Comparison of ENCODE assay signal across 15 cellular contexts in genomic region chr1:244106837-244107491, GRCh38.
"Had no signal": no experiment of that assay in that cellular context is flagged by ENCODE, and none has a peak within 500 bp of the region (broad histone marks: within the 10 kb centered on the region; RNA-seq: fewer than 3 reads in every experiment).

No MANE protein-coding gene starts in this region.

- H3K36me3 ChIP-seq: spleen had no signal

- DNase-seq: activated B cell treated with CpG ODN at 0.5 μM for 24 hours; activated CD4-positive, alpha-beta T cell treated with anti-CD3 and anti-CD28 coated beads, Interleukin-2, amount 50 U/mL, for 1 hour; activated T-cell treated with anti-CD3 and anti-CD28 coated beads for 4 hours; body of pancreas; dermis blood vessel endothelial cell; endodermal cell; naive B cell; nucleus accumbens; right cardiac atrium; spleen; stimulated activated CD4-positive, alpha-beta T cell treated with anti-CD3 and anti-CD28 coated beads, Interleukin-1b, Interleukin-23, amount 100 ng/mL, for 48 hours; stimulated activated naive B cell treated with anti-CD40 and anti-IgM and Interleukin-4, amounts not matched to agents 10 μg/mL and 1 μg/mL and 100 μg/mL, for 72 hours; substantia nigra had no signal

- ATAC-seq: body of pancreas; right cardiac atrium; stimulated activated naive B cell treated with anti-CD40 and anti-IgM and Interleukin-4, amounts not matched to agents 10 μg/mL and 1 μg/mL and 100 μg/mL, for 72 hours had no signal

- H3K9me3 ChIP-seq: body of pancreas, spleen had no signal

- H3K4me1 ChIP-seq: spleen had no signal

- H3K27ac Mint-ChIP-seq: activated B cell treated with CpG ODN at 0.5 μM for 24 hours; activated naive CD4-positive, alpha-beta T cell treated with anti-CD3 and anti-CD28 coated beads, Interleukin-2, amount 50 U/mL, for 24 hours; endodermal cell; stimulated activated naive B cell treated with anti-CD40 and anti-IgM and Interleukin-4, amounts not matched to agents 10 μg/mL and 1 μg/mL and 100 μg/mL, for 72 hours; type B pancreatic cell had no signal

- H3K4me3 ChIP-seq: body of pancreas, spleen had no signal

- H3K4me3 Mint-ChIP-seq: activated B cell treated with CpG ODN at 0.5 μM for 24 hours; activated naive CD4-positive, alpha-beta T cell treated with anti-CD3 and anti-CD28 coated beads, Interleukin-2, amount 50 U/mL, for 24 hours; endodermal cell; naive B cell; stimulated activated naive B cell treated with anti-CD40 and anti-IgM and Interleukin-4, amounts not matched to agents 10 μg/mL and 1 μg/mL and 100 μg/mL, for 72 hours; type B pancreatic cell had no signal

- H3K36me3 Mint-ChIP-seq: activated naive CD4-positive, alpha-beta T cell treated with anti-CD3 and anti-CD28 coated beads, Interleukin-2, amount 50 U/mL, for 24 hours; naive B cell; stimulated activated naive B cell treated with anti-CD40 and anti-IgM and Interleukin-4, amounts not matched to agents 10 μg/mL and 1 μg/mL and 100 μg/mL, for 72 hours; type B pancreatic cell had no signal

- H3K27me3 Mint-ChIP-seq: activated naive CD4-positive, alpha-beta T cell treated with anti-CD3 and anti-CD28 coated beads, Interleukin-2, amount 50 U/mL, for 24 hours had no signal

- H3K9me3 Mint-ChIP-seq: activated B cell treated with CpG ODN at 0.5 μM for 24 hours; activated naive CD4-positive, alpha-beta T cell treated with anti-CD3 and anti-CD28 coated beads, Interleukin-2, amount 50 U/mL, for 24 hours; endodermal cell; naive B cell; stimulated activated naive B cell treated with anti-CD40 and anti-IgM and Interleukin-4, amounts not matched to agents 10 μg/mL and 1 μg/mL and 100 μg/mL, for 72 hours; type B pancreatic cell had no signal

- H3K27ac ChIP-seq: body of pancreas, spleen had no signal

- H3K4me1 Mint-ChIP-seq: activated naive CD4-positive, alpha-beta T cell treated with anti-CD3 and anti-CD28 coated beads, Interleukin-2, amount 50 U/mL, for 24 hours had no signal

- H3K27me3 ChIP-seq: body of pancreas had no signal
